ENCODE assay signal across 8 cellular contexts in the genomic region with DNA sequence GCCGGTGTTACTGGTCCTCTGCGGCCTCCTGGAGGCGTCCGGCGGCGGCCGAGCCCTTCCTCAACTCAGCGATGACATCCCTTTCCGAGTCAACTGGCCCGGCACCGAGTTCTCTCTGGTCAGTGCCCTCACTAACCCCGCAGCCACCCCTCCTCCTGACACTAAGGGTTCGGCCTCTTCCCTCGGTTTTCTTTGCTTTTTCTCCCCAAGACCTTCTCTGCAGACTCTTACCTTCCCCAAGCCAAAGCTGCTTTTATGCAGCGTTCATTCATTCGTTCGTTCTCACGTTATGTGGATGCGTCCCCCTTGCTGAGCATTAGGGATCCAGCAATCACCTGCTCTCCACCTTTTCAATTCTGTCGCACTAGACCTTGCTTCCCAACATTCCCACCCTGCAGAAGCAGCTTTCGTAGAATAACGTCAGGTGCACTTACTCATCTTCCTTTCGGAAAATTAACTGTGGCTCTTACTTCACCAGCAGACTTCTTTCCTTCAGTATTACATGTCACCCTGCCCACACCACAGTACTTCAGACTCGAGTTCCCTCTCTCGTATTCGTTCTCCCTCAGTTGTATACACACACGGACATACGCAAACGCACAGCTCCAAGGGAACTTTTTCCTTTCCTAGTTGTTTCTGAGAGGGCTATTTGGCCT. TPM values are rescaled to one million over a fixed set of nuclear protein-coding genes. Genes with fewer than 3 reads are reported as not detected.
DNase-seq lines count a peak whose midpoint lies in the region; ATAC-seq and TF ChIP-seq lines count a peak whose summit lies in the region.

No MANE protein-coding gene starts in this region.

- peak overlapping the region; percentile 93 for H3K27ac Mint-ChIP-seq in activated naive CD8-positive, alpha-beta T cell

- no peaks in the 10 kb centered on the region for H3K9me3 Mint-ChIP-seq in activated naive CD8-positive, alpha-beta T cell (ENCODE audit: low read depth)

- no peaks in the 10 kb centered on the region for H3K27me3 Mint-ChIP-seq in activated naive CD8-positive, alpha-beta T cell

- TF ChIP-seq CTCF in LNCaP clone FGC (IDR thresholded peaks at IDR 0.05; ENCODE audit: control insufficient read depth, extremely low read depth, insufficient read depth): no peak

- H3K36me3 Mint-ChIP-seq in activated naive CD8-positive, alpha-beta T cell: peaks cover 2% of the 10 kb centered on the region

- H3K4me3 Mint-ChIP-seq in activated naive CD8-positive, alpha-beta T cell: peak overlapping the region; percentile 98

- ATAC-seq in left ventricle myocardium superior: peak; percentile 74

- intact Hi-C loops in left ventricle myocardium superior (cut with micrococcal nuclease): no loop called here

- CTCF ChIA-PET in HEK293T (lab: Yijun Ruan, JAX): no interaction called here

- H3K4me3 ChIP-seq in LNCaP clone FGC (ENCODE audit: low read depth, low read length): peak overlapping the region; percentile 72

- peaks cover 52% of the 10 kb centered on the region for H3K4me1 Mint-ChIP-seq in activated naive CD8-positive, alpha-beta T cell (ENCODE audit: low read depth)

- DNase-seq in activated T-cell treated with anti-CD3 and anti-CD28 coated beads for 24 hours (ENCODE audit: low read depth): peak; percentile 8
- DNase-seq in activated T-cell treated with anti-CD3 and anti-CD28 coated beads, Interleukin-2, amount 50 U/mL, for 48 hours: no peak
- peak; percentile 15 for DNase-seq in HEK293T (ENCODE audit: extremely low spot score)
- no peak for DNase-seq in LNCaP clone FGC (ENCODE audit: low read depth)
- DNase-seq in left ventricle myocardium superior: no peak
- peak; percentile 26 for DNase-seq in renal cortical epithelial cell (ENCODE audit: low read depth)
- no peak for DNase-seq in activated gamma-delta T cell (lab: John Stamatoyannopoulos, UW)

- POLR2A ChIA-PET in HEK293T (lab: Yijun Ruan, JAX): interaction anchor here (0.9 to 2.4 kb wide), 8 partner anchors 10 to 543 kb away, joined by 3 to 23 read pairs (median 4); partner anchors contain the start of gene CHAC2

TF ChIP-seq in HEK293T, 16 proteins besides CTCF, POLR2A, EP300 and RAD21:
- TF ChIP-seq CTBP1 (IDR thresholded peaks at IDR 0.05; ENCODE audit: borderline replicate concordance): no peak
- TF ChIP-seq FOXM1 (IDR thresholded peaks at IDR 0.05; ENCODE audit: borderline replicate concordance): no peak
- TF ChIP-seq BHLHE40 (IDR thresholded peaks at IDR 0.05; ENCODE audit: borderline replicate concordance): no peak
- no peak for TF ChIP-seq SP1 (IDR thresholded peaks at IDR 0.05)
- TF ChIP-seq ARNT (IDR thresholded peaks at IDR 0.05): no peak

RNA-seq across cellular contexts. Expression of gene ERLEC1, which starts 0.5 kb away (rescaled TPM):
- total RNA-seq in left ventricle myocardium superior: 35.5 TPM
- 97.9 and 109 TPM in 2 replicates for total RNA-seq in renal cortical epithelial cell

RNA-seq across cellular contexts. Expression of gene ASB3, which starts 0.6 kb away (rescaled TPM):
- total RNA-seq in left ventricle myocardium superior: 11.7 TPM
- 22.4 and 34.3 TPM in 2 replicates for total RNA-seq in renal cortical epithelial cell

RNA-seq across cellular contexts. Expression of gene CHAC2, which starts 19.8 kb away (rescaled TPM):
- 6.0 TPM for total RNA-seq in left ventricle myocardium superior
- total RNA-seq in renal cortical epithelial cell: 4.8 and 10.8 TPM in 2 replicates

Comparison
In these comparisons a context has a peak if more than half of its experiments do, and no peak if none do; other contexts are left out.
1. DNase-seq: peak in activated T-cell treated with anti-CD3 and anti-CD28 coated beads for 24 hours (single experiment), HEK293T (single experiment) and renal cortical epithelial cell (single experiment); none in activated T-cell treated with anti-CD3 and anti-CD28 coated beads, Interleukin-2, amount 50 U/mL, for 48 hours (0 of 2), LNCaP clone FGC (single experiment), left ventricle myocardium superior (single experiment) and activated gamma-delta T cell (single experiment).